In the genomic region with DNA sequence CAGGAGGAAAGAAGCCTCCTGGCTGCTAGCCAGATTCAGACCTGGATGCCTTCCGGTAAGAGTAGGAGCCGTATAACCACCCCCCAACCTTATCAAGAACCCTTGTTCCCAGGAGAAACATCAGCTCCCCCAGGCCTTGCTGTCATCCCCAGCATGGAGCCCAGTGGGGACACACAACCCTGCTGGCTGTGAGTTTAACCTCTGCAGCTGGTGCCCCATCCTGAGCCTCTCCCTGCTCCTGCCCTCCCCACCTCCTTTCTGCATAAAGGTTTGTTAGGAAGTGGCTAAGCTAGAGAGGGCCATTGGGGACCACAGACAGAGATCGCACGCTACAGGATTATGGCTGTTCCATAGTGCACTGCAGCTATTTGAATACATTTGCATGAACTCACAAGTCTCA, we compare ENCODE assay signal across 21 cellular contexts.
"Had no signal": no experiment of that assay in that cellular context is flagged by ENCODE, and none has a peak within 500 bp of the region (broad histone marks: within the 10 kb centered on the region; RNA-seq: fewer than 3 reads in every experiment).

No MANE protein-coding gene starts in this region.

- H3K36me3 Mint-ChIP-seq: brain, type B pancreatic cell had no signal

- H3K4me3 Mint-ChIP-seq: activated CD4-positive, alpha-beta T cell treated with anti-CD3 and anti-CD28 coated beads, Interleukin-2, amount 10 ng/mL, durations not matched to agents 7 days and 5 days; activated CD8-positive, alpha-beta memory T cell treated with anti-CD3 and anti-CD28 coated beads, Interleukin-2, amount 10 ng/mL, durations not matched to agents 7 days and 5 days; activated CD8-positive, alpha-beta T cell treated with anti-CD3 and anti-CD28 coated beads for 36 hours; activated T-helper 17 cell treated with anti-CD3 and anti-CD28 coated beads, Interleukin-2, amount 50 U/mL, for 72 hours; brain; dendritic cell treated with granulocyte-macrophage colony-stimulating factor and Interleukin-4, amounts not matched to agents 40 ng/mL and 50 ng/mL, for 4 days; natural killer cell treated with Interleukin-12 subunit alpha and Interleukin-12 subunit beta and Interleukin-15 and Interleukin-18, amount 100 ng/mL, for 72 hours; stimulated activated naive B cell treated with anti-CD40 and anti-IgM and Interleukin-4, amounts not matched to agents 10 μg/mL and 1 μg/mL and 100 μg/mL, for 72 hours; type B pancreatic cell had no signal

- H3K27ac Mint-ChIP-seq: activated CD4-positive, alpha-beta T cell treated with anti-CD3 and anti-CD28 coated beads, Interleukin-2, amount 10 ng/mL, durations not matched to agents 7 days and 5 days; activated CD8-positive, alpha-beta memory T cell treated with anti-CD3 and anti-CD28 coated beads, Interleukin-2, amount 10 ng/mL, durations not matched to agents 7 days and 5 days; activated CD8-positive, alpha-beta T cell treated with anti-CD3 and anti-CD28 coated beads for 36 hours; activated naive CD4-positive, alpha-beta T cell treated with anti-CD3 and anti-CD28 coated beads, Interleukin-2, amount 50 U/mL, for 72 hours; activated T-helper 17 cell treated with anti-CD3 and anti-CD28 coated beads, Interleukin-2, amount 50 U/mL, for 72 hours; dendritic cell treated with granulocyte-macrophage colony-stimulating factor and Interleukin-4, amounts not matched to agents 40 ng/mL and 50 ng/mL, for 4 days; natural killer cell treated with Interleukin-12 subunit alpha and Interleukin-12 subunit beta and Interleukin-15 and Interleukin-18, amount 100 ng/mL, for 72 hours; stimulated activated naive B cell treated with anti-CD40 and anti-IgM and Interleukin-4, amounts not matched to agents 10 μg/mL and 1 μg/mL and 100 μg/mL, for 72 hours; type B pancreatic cell had no signal

- H3K4me1 Mint-ChIP-seq: activated CD4-positive, alpha-beta T cell treated with anti-CD3 and anti-CD28 coated beads, Interleukin-2, amount 10 ng/mL, durations not matched to agents 7 days and 5 days; activated CD8-positive, alpha-beta memory T cell treated with anti-CD3 and anti-CD28 coated beads, Interleukin-2, amount 10 ng/mL, durations not matched to agents 7 days and 5 days; activated T-helper 17 cell treated with anti-CD3 and anti-CD28 coated beads, Interleukin-2, amount 50 U/mL, for 72 hours; stimulated activated naive B cell treated with anti-CD40 and anti-IgM and Interleukin-4, amounts not matched to agents 10 μg/mL and 1 μg/mL and 100 μg/mL, for 72 hours had no signal

- ATAC-seq: activated CD8-positive, alpha-beta memory T cell treated with anti-CD3 and anti-CD28 coated beads, Interleukin-2, amount 10 ng/mL, durations not matched to agents 7 days and 5 days; activated CD8-positive, alpha-beta T cell treated with anti-CD3 and anti-CD28 coated beads for 36 hours; activated naive CD4-positive, alpha-beta T cell treated with anti-CD3 and anti-CD28 coated beads, Interleukin-2, amount 50 U/mL, for 72 hours; activated T-helper 17 cell treated with anti-CD3 and anti-CD28 coated beads, Interleukin-2, amount 50 U/mL, for 72 hours; left ventricle myocardium superior; natural killer cell treated with Interleukin-12 subunit alpha and Interleukin-12 subunit beta and Interleukin-15 and Interleukin-18, amount 100 ng/mL, for 72 hours; stimulated activated naive B cell treated with anti-CD40 and anti-IgM and Interleukin-4, amounts not matched to agents 10 μg/mL and 1 μg/mL and 100 μg/mL, for 72 hours had no signal

- DNase-seq: activated CD4-positive, alpha-beta T cell treated with anti-CD3 and anti-CD28 coated beads, Interleukin-2, amount 10 ng/mL, durations not matched to agents 7 days and 5 days; activated CD4-positive, CD25-positive, alpha-beta regulatory T cell treated with anti-CD3 and anti-CD28 coated beads, Interleukin-2, amount 50 U/mL, for 72 hours; activated CD8-positive, alpha-beta memory T cell treated with anti-CD3 and anti-CD28 coated beads, Interleukin-2, amount 10 ng/mL, durations not matched to agents 7 days and 5 days; activated CD8-positive, alpha-beta T cell treated with anti-CD3 and anti-CD28 coated beads for 36 hours; activated T-cell treated with anti-CD3 and anti-CD28 coated beads, Interleukin-2, amount 50 U/mL, for 1 hour; aorta; effector CD8-positive, alpha-beta T cell; foreskin melanocyte; left ventricle myocardium superior; mammary epithelial cell; midbrain; ovary; stimulated activated CD4-positive, alpha-beta T cell treated with anti-CD3 and anti-CD28 coated beads, Interleukin-2, amount 100 ng/mL, for 48 hours; stimulated activated CD8-positive, alpha-beta memory T cell treated with anti-CD3 and anti-CD28 coated beads, Interleukin-4, amount 100 ng/mL, for 48 hours; stimulated activated naive B cell treated with anti-CD40 and anti-IgM and Interleukin-4, amounts not matched to agents 10 μg/mL and 1 μg/mL and 100 μg/mL, for 72 hours had no signal

- H3K27me3 Mint-ChIP-seq: activated CD4-positive, alpha-beta T cell treated with anti-CD3 and anti-CD28 coated beads, Interleukin-2, amount 10 ng/mL, durations not matched to agents 7 days and 5 days had no signal
